Comparison of ENCODE assay signal across 15 cellular contexts in genomic region chr15:31256385-31257265, GRCh38.
DNase-seq lines count a peak whose midpoint lies in the region; ATAC-seq, FAIRE-seq and TF ChIP-seq lines count a peak whose summit lies in the region.
"Had no signal": no experiment of that assay in that cellular context is flagged by ENCODE, and none has a peak within 500 bp of the region (broad histone marks: within the 10 kb centered on the region; RNA-seq: fewer than 3 reads in every experiment).

No MANE protein-coding gene starts in this region.

- TF ChIP-seq POLR2A in A549 (IDR thresholded peaks at IDR 0.05; ENCODE audit: low read length) (no peak), GM12892 (IDR thresholded peaks at IDR 0.05; ENCODE audit: low read depth, low read length) (no peak)

- H3K36me3 ChIP-seq in Panc1 (ENCODE audit: control insufficient read depth, insufficient read depth, low read length) (no peaks in the 10 kb centered on the region; the same call in 1 of the 2 replicates), mucosa of descending colon (ENCODE audit: low read depth) (no peaks in the 10 kb centered on the region)

- no peak for FAIRE-seq in A549 (lab: Jason Lieb, UNC)
- FAIRE-seq in GM12892 (lab: Jason Lieb, UNC), result peak; percentile 92
- FAIRE-seq: HepG2 had no signal

- H3K4me2 ChIP-seq in A549, result no peak overlapping the region

- TF ChIP-seq EP300 in A549 (IDR thresholded peaks at IDR 0.05), result no peak

- intact Hi-C loops in Panc1 (cut with micrococcal nuclease; ENCODE audit: unreplicated experiment) (no loop called here), mucosa of descending colon (cut with DNase I, micrococcal nuclease) (no loop called here)

- 67% methylated on average over 8 of the region's 11 CpGs for WGBS in A549 (ENCODE audit: missing lambda C conversion rate)

- ATAC-seq in A549 (peak; percentile 19 to 36; a peak in 1 of 6 replicates), Panc1 (no peak), mucosa of descending colon (peak; percentile 31), HG02884 (IDR thresholded peaks at IDR 0.05; ENCODE audit: unreplicated experiment) (no peak), HG03108 (IDR thresholded peaks at IDR 0.05; ENCODE audit: unreplicated experiment) (no peak)
- ATAC-seq: HepG2 had no signal

- CTCF ChIA-PET in A549 (lab: Yijun Ruan, JAX) (interaction anchor here (1.0 to 1.7 kb wide), 3 partner anchors 12 to 43 kb away, joined by 4 read pairs; no protein-coding TSS in a partner anchor), Panc1 (lab: Charles Lee) (no interaction called here)

- POLR2A ChIA-PET in A549 (lab: Yijun Ruan, JAX) (no interaction called here), Panc1 (lab: Charles Lee) (no interaction called here)

- TF ChIP-seq CTCF in A549 (IDR thresholded peaks at IDR 0.05) (no peak), Panc1 (IDR thresholded peaks at IDR 0.05) (no peak), mucosa of descending colon (IDR thresholded peaks at IDR 0.05) (no peak)

- H3K9me3 ChIP-seq in A549 (0 out of 3 replicates have a peak, but pooled peaks cover 2% of the 10 kb centered on the region), Panc1 (ENCODE audit: control insufficient read depth, insufficient read depth, low read depth, low read length) (no peaks in the 10 kb centered on the region), mucosa of descending colon (no peaks in the 10 kb centered on the region)

- H3K4me1 ChIP-seq in A549 (no peaks in the 10 kb centered on the region), Panc1 (ENCODE audit: control insufficient read depth, insufficient read depth, low read length) (peaks cover 17% of the 10 kb centered on the region; the same call in 1 of the 2 replicates), mucosa of descending colon (ENCODE audit: low read depth) (peaks cover 26% of the 10 kb centered on the region)

- BruUV-seq in Panc1 (replicated peaks; lab: Mats Ljungman, UMichigan), result no TSS peak

- no peak for DNase-seq in A549 (ENCODE audit: low read depth in 1 of 2, low spot score in 1 of 2)
- DNase-seq in GM12892 (ENCODE audit: insufficient read length), result no peak
- no peak for DNase-seq in Panc1 (ENCODE audit: low read depth, low spot score)
- peak in 2 of 3 donors; percentile 56 to 57 for DNase-seq in mucosa of descending colon
- DNase-seq in stimulated activated naive CD4-positive, alpha-beta T cell (lab: John Stamatoyannopoulos, UW), result no peak
- DNase-seq in NCI-H526 treated with DMSO at 0.1 percent for 48 hours (lab: John Stamatoyannopoulos, UW), result no peak
- DNase-seq: amygdala, foreskin fibroblast, GM23248, islet precursor cell, NCI-H2029 had no signal

- H3K27ac ChIP-seq in A549, result no peak overlapping the region
- H3K27ac ChIP-seq in Panc1 (ENCODE audit: low read length), result peak overlapping the region; percentile 52
- H3K27ac ChIP-seq: dorsolateral prefrontal cortex, GM23248 had no signal

- in situ Hi-C loops in Panc1 (cut with HindIII; ENCODE audit: low pct_unique_long_range_greater_than_20kb, low sequenced_read_pairs), result no loop called here

- H3K4me3 ChIP-seq in A549 (no peak overlapping the region), Panc1 (ENCODE audit: low read depth in 2 of 2, low read length in 2 of 2) (no peak overlapping the region), mucosa of descending colon (no peak overlapping the region)
- H3K4me3 ChIP-seq: dorsolateral prefrontal cortex, GM23248 had no signal

- H3K27me3 ChIP-seq in Panc1 (ENCODE audit: control insufficient read depth, insufficient read depth, low read length), result no peaks in the 10 kb centered on the region
- H3K27me3 ChIP-seq: dorsolateral prefrontal cortex had no signal

- TF ChIP-seq RAD21 in A549 (conservative IDR thresholded peaks at IDR 0.05 in 1 of 2, IDR thresholded peaks at IDR 0.05 in 1 of 2), result no peak

TF ChIP-seq in A549, 52 proteins besides CTCF, POLR2A, EP300 and RAD21:
- TF ChIP-seq SMC3 (IDR thresholded peaks at IDR 0.05) (no peak), ZNF302 (CRISPR knock-in tag; IDR thresholded peaks at IDR 0.05) (no peak), NPAS2 (CRISPR knock-in tag; IDR thresholded peaks at IDR 0.05; ENCODE audit: borderline replicate concordance) (no peak), HOXA7 (CRISPR knock-in tag; IDR thresholded peaks at IDR 0.05) (no peak), MAFK (IDR thresholded peaks at IDR 0.05; ENCODE audit: partially characterized antibody) (no peak), EHF (CRISPR knock-in tag; IDR thresholded peaks at IDR 0.05) (no peak), PBX3 (IDR thresholded peaks at IDR 0.05) (no peak), ZFP36 (IDR thresholded peaks at IDR 0.05; ENCODE audit: borderline replicate concordance, partially characterized antibody) (no peak), ESRRA (IDR thresholded peaks at IDR 0.05; ENCODE audit: borderline replicate concordance, low read length) (no peak), TFCP2L1 (CRISPR knock-in tag; IDR thresholded peaks at IDR 0.05) (no peak), JUN (IDR thresholded peaks at IDR 0.05) (no peak)

Comparison
In these comparisons a context has a peak if more than half of its experiments do, and no peak if none do; other contexts are left out.
1. ATAC-seq: peak in A549 (2 of 2) and mucosa of descending colon (single experiment); none in Panc1 (single experiment), HG02884 (single experiment) and HG03108 (single experiment).
2. DNase-seq: peak in mucosa of descending colon (2 of 3); none in A549 (0 of 2), GM12892 (single experiment), Panc1 (single experiment), stimulated activated naive CD4-positive, alpha-beta T cell (0 of 6) and NCI-H526 treated with DMSO at 0.1 percent for 48 hours (single experiment).